Comparison of ENCODE assay signal across 8 cellular contexts in genomic region chr17:76383645-76384221, GRCh38. TPM values are rescaled to one million over a fixed set of nuclear protein-coding genes. Genes with fewer than 3 reads are reported as not detected.
DNase-seq lines count a peak whose midpoint lies in the region; ATAC-seq lines count a peak whose summit lies in the region.

No MANE protein-coding gene starts in this region.

- H3K27me3 Mint-ChIP-seq in T-helper 2 cell treated with Interferon-gamma antibody and Interleukin-4, amounts not matched to agents 5 μg/mL and 100 μg/mL, for 36 hours (ENCODE audit: low read depth): no peaks in the 10 kb centered on the region
- no peaks in the 10 kb centered on the region for H3K27me3 Mint-ChIP-seq in central memory CD8-positive, alpha-beta T cell

- H3K9me3 Mint-ChIP-seq in T-helper 2 cell treated with Interferon-gamma antibody and Interleukin-4, amounts not matched to agents 5 μg/mL and 100 μg/mL, for 36 hours: no peaks in the 10 kb centered on the region
- H3K9me3 Mint-ChIP-seq in central memory CD8-positive, alpha-beta T cell: no peaks in the 10 kb centered on the region

- ATAC-seq in HG03442 (IDR thresholded peaks at IDR 0.05; ENCODE audit: unreplicated experiment) (peak; percentile 8), left lobe of liver (peak; percentile 36)
- ATAC-seq in central memory CD8-positive, alpha-beta T cell (replicated peaks; ENCODE audit: extremely low read depth, poor library complexity, severe bottlenecking): peak; percentile 43

- DNase-seq in SIG-M5 treated with dmso at 0.1 percent for 504 hours (lab: John Stamatoyannopoulos, UW; ENCODE audit: unreplicated experiment): peak; percentile 74
- DNase-seq in SIG-M5 (lab: John Stamatoyannopoulos, UW): no peak
- DNase-seq in T-helper 2 cell treated with Interferon-gamma antibody and Interleukin-4, amounts not matched to agents 5 μg/mL and 100 μg/mL, for 36 hours (ENCODE audit: low spot score): peak; percentile 60
- DNase-seq in central memory CD8-positive, alpha-beta T cell (ENCODE audit: low spot score in 2 of 2): peak; percentile 39 to 40
- no peak for DNase-seq in left lobe of liver (ENCODE audit: low spot score)
- peak; percentile 38 for DNase-seq in stimulated activated CD8-positive, alpha-beta memory T cell treated with anti-CD3 and anti-CD28 coated beads, Interleukin-4, amount 100 ng/mL, for 24 hours (ENCODE audit: low read depth)
- DNase-seq in NCI-H2171 treated with DMSO at 0.1 percent for 48 hours (lab: John Stamatoyannopoulos, UW): no peak

- peak overlapping the region; percentile 87 for H3K27ac Mint-ChIP-seq in T-helper 2 cell treated with Interferon-gamma antibody and Interleukin-4, amounts not matched to agents 5 μg/mL and 100 μg/mL, for 36 hours
- peak overlapping the region; percentile 88 for H3K27ac Mint-ChIP-seq in central memory CD8-positive, alpha-beta T cell (ENCODE audit: low read depth)

- H3K4me1 Mint-ChIP-seq in T-helper 2 cell treated with Interferon-gamma antibody and Interleukin-4, amounts not matched to agents 5 μg/mL and 100 μg/mL, for 36 hours (ENCODE audit: low read depth): peaks cover 8% of the 10 kb centered on the region
- H3K4me1 Mint-ChIP-seq in central memory CD8-positive, alpha-beta T cell: peaks cover 10% of the 10 kb centered on the region

- H3K4me3 Mint-ChIP-seq in T-helper 2 cell treated with Interferon-gamma antibody and Interleukin-4, amounts not matched to agents 5 μg/mL and 100 μg/mL, for 36 hours: peak overlapping the region; percentile 92
- H3K4me3 Mint-ChIP-seq in central memory CD8-positive, alpha-beta T cell: peak overlapping the region; percentile 90

- H3K36me3 Mint-ChIP-seq in T-helper 2 cell treated with Interferon-gamma antibody and Interleukin-4, amounts not matched to agents 5 μg/mL and 100 μg/mL, for 36 hours (ENCODE audit: low read depth): no peaks in the 10 kb centered on the region
- H3K36me3 Mint-ChIP-seq in central memory CD8-positive, alpha-beta T cell (ENCODE audit: insufficient read depth): peaks cover 6% of the 10 kb centered on the region

RNA-seq across cellular contexts. Expression of gene SPHK1, which starts 0.7 kb away (rescaled TPM):
- 0.93 TPM for total RNA-seq in left lobe of liver

RNA-seq across cellular contexts. Expression of gene PRPSAP1, which starts 30.0 kb away (rescaled TPM):
- 55.0 TPM for total RNA-seq in left lobe of liver

Comparison
In these comparisons a context has a peak if more than half of its experiments do, and no peak if none do; other contexts are left out.
1. DNase-seq: peak in SIG-M5 treated with dmso at 0.1 percent for 504 hours (single experiment), T-helper 2 cell treated with Interferon-gamma antibody and Interleukin-4, amounts not matched to agents 5 μg/mL and 100 μg/mL, for 36 hours (single experiment), central memory CD8-positive, alpha-beta T cell (2 of 2) and stimulated activated CD8-positive, alpha-beta memory T cell treated with anti-CD3 and anti-CD28 coated beads, Interleukin-4, amount 100 ng/mL, for 24 hours (single experiment); none in SIG-M5 (single experiment), left lobe of liver (single experiment) and NCI-H2171 treated with DMSO at 0.1 percent for 48 hours (single experiment).
2. Peak in every context shown above with its lines, with median percentiles within 50 percentile points of each other: ATAC-seq.